1 cellular context compared by ENCODE assay signal in the genomic region with DNA sequence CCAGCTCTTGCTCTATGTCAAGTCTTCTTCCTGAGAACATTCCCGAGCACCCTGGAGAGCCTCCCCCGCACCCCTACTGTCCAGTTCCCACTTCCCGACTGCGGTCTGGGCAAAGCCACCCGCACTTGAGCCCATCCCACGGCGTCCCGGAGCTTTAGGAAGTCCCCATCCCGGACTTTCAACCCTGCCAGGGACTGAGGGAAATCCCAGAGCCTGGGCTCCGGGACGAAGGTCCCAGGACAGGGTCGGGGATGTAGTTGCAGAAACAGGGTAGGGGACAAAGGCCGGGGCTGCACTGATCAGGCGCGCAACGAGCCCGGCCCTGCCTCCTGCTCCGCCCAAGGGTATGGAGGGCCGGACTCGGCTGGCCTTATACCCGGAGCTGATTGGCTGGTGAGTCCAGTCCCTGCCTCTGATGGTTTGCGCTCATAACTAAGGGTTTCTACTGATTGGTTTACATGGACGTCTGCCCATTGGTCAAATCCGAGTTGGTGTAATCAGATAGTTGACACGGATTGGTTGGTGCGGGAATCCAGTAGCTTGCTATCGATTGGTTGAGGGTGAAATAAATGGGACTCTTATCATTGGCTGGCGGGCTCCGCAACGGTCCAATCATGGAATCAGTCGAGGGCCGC.
TF ChIP-seq lines count a peak whose summit lies in the region.

No MANE protein-coding gene starts in this region.

TF ChIP-seq in WTC11, 78 proteins besides CTCF, POLR2A, EP300 and RAD21 (continued from another document):
- no peak for TF ChIP-seq SMAD3 (CRISPR knock-in tag; IDR thresholded peaks at IDR 0.05; ENCODE audit: borderline replicate concordance)
- peak; percentile 97 for TF ChIP-seq MXD4 (CRISPR knock-in tag; IDR thresholded peaks at IDR 0.05; ENCODE audit: borderline replicate concordance)
- TF ChIP-seq, protein P1, sequence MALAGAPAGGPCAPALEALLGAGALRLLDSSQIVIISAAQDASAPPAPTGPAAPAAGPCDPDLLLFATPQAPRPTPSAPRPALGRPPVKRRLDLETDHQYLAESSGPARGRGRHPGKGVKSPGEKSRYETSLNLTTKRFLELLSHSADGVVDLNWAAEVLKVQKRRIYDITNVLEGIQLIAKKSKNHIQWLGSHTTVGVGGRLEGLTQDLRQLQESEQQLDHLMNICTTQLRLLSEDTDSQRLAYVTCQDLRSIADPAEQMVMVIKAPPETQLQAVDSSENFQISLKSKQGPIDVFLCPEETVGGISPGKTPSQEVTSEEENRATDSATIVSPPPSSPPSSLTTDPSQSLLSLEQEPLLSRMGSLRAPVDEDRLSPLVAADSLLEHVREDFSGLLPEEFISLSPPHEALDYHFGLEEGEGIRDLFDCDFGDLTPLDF (CRISPR knock-in tag; IDR thresholded peaks at IDR 0.05) = no peak
- TF ChIP-seq, protein P2, sequence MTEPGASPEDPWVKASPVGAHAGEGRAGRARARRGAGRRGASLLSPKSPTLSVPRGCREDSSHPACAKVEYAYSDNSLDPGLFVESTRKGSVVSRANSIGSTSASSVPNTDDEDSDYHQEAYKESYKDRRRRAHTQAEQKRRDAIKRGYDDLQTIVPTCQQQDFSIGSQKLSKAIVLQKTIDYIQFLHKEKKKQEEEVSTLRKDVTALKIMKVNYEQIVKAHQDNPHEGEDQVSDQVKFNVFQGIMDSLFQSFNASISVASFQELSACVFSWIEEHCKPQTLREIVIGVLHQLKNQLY (CRISPR knock-in tag; IDR thresholded peaks at IDR 0.05) = no peak
- TF ChIP-seq NFATC4 (CRISPR knock-in tag; IDR thresholded peaks at IDR 0.05) = no peak
- TF ChIP-seq PRRX2 (CRISPR knock-in tag; IDR thresholded peaks at IDR 0.05) = 0 out of 2 replicates have a peak, but pooled peaks have one; percentile 80
- TF ChIP-seq TEAD1 (CRISPR knock-in tag; IDR thresholded peaks at IDR 0.05) = 0 out of 2 replicates have a peak, but pooled peaks have one; percentile 31
- peak; percentile 82 for TF ChIP-seq ZNF423 (CRISPR knock-in tag; IDR thresholded peaks at IDR 0.05)
- TF ChIP-seq EMX1 (CRISPR knock-in tag; IDR thresholded peaks at IDR 0.05) = peak; percentile 67; the same call in 1 of the 2 replicates
- TF ChIP-seq, protein P3, sequence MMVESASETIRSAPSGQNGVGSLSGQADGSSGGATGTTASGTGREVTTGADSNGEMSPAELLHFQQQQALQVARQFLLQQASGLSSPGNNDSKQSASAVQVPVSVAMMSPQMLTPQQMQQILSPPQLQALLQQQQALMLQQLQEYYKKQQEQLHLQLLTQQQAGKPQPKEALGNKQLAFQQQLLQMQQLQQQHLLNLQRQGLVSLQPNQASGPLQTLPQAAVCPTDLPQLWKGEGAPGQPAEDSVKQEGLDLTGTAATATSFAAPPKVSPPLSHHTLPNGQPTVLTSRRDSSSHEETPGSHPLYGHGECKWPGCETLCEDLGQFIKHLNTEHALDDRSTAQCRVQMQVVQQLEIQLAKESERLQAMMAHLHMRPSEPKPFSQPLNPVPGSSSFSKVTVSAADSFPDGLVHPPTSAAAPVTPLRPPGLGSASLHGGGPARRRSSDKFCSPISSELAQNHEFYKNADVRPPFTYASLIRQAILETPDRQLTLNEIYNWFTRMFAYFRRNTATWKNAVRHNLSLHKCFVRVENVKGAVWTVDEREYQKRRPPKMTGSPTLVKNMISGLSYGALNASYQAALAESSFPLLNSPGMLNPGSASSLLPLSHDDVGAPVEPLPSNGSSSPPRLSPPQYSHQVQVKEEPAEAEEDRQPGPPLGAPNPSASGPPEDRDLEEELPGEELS (CRISPR knock-in tag; IDR thresholded peaks at IDR 0.05) = peak; percentile 49; the same call in 1 of the 2 replicates
- no peak for TF ChIP-seq JUN (CRISPR knock-in tag; IDR thresholded peaks at IDR 0.05)
- no peak for TF ChIP-seq TP53 (CRISPR knock-in tag; IDR thresholded peaks at IDR 0.05)
- TF ChIP-seq MYBL2 (CRISPR knock-in tag; IDR thresholded peaks at IDR 0.05) = no peak
- TF ChIP-seq ESRRA (CRISPR knock-in tag; IDR thresholded peaks at IDR 0.05; ENCODE audit: borderline replicate concordance) = no peak
- TF ChIP-seq SP1 (CRISPR knock-in tag; conservative IDR thresholded peaks at IDR 0.05) = no peak
- peak; percentile 58; the same call in 1 of the 2 replicates for TF ChIP-seq HMGA2 (CRISPR knock-in tag; IDR thresholded peaks at IDR 0.05)
- TF ChIP-seq SMAD4 (CRISPR knock-in tag; IDR thresholded peaks at IDR 0.05) = no peak
- TF ChIP-seq CBFB (CRISPR knock-in tag; IDR thresholded peaks at IDR 0.05; ENCODE audit: low read depth) = no peak
